ENCODE assay signal across 8 cellular contexts in the genomic region with DNA sequence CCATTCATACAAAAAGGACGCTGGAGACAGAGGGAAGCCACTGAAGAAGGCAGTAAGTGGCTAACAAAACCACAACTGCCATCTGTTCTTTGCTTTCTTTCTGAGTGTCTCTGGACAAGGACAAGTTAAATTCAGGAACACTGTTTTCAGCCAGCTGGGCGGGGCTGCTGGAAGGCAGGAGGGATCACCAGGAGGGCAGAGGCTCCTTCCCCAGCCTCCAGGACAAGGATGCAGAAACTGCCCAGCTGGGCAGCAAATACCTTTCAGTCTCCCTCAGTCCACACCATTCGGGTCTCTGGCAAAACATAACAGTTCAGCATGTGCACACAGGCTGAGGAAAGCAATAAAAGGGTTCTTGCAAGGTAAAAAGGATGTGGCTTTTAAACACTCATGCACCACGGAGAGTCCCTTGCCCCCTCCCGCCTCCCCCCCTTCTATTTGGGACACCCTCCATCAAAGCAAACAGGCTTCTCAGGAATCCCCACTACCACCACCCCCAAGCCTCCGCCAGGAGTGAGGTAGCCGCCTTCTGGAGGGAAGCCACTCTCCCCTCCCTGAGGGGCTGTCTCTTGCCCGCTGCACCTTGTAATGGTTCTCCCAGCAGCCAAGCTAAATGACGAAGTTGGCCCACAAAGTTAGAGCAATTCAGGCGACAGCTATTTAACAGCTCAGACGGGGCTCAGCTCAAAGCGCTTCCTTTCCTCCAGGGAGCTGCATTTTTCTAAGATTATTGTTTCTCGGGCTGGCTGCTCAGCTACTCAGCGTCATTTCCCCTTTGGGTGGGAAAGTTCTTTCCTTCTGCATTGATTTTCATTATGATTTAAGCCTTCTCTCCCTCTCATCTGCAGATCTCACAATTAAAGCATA. TPM values are rescaled to one million over a fixed set of nuclear protein-coding genes. Genes with fewer than 3 reads are reported as not detected.
DNase-seq lines count a peak whose midpoint lies in the region; ATAC-seq and TF ChIP-seq lines count a peak whose summit lies in the region.

No MANE protein-coding gene starts in this region.

- no peak for DNase-seq in GM12864 (ENCODE audit: low read depth)
- peak; percentile 52 for DNase-seq in NCI-H82 treated with DMSO at 0.1 percent for 48 hours (lab: John Stamatoyannopoulos, UW; ENCODE audit: unreplicated experiment)
- peak; percentile 35 to 49 for DNase-seq in activated T-helper 1 cell treated with anti-CD3 and anti-CD28 coated beads, Interleukin-2, amount 50 U/mL, for 16 hours (ENCODE audit: low read depth in 1 of 2, low spot score in 1 of 2)
- DNase-seq in globus pallidus (ENCODE audit: low spot score) = peak; percentile 63
- DNase-seq in retina = peak; percentile 54
- DNase-seq in ureter (ENCODE audit: low spot score) = peak; percentile 67
- DNase-seq in COLO829 (ENCODE audit: low spot score) = no peak

- no peak for TF ChIP-seq CTCF in GM12864 (IDR thresholded peaks at IDR 0.05; ENCODE audit: low read depth, low read length, missing control alignments)

- peak overlapping the region; percentile 81 for H3K4me3 ChIP-seq in GM12864 (ENCODE audit: low read depth, low read length)

- no peak for ATAC-seq in HG02870 (IDR thresholded peaks at IDR 0.05; ENCODE audit: unreplicated experiment)

RNA-seq across cellular contexts. Expression of gene HEG1, which starts 3.8 kb away (rescaled TPM):
- total RNA-seq in ureter = 78.3 TPM

Comparison
In these comparisons a context has a peak if more than half of its experiments do, and no peak if none do; other contexts are left out.
1. DNase-seq: peak in NCI-H82 treated with DMSO at 0.1 percent for 48 hours (single experiment), activated T-helper 1 cell treated with anti-CD3 and anti-CD28 coated beads, Interleukin-2, amount 50 U/mL, for 16 hours (2 of 2), globus pallidus (single experiment), retina (single experiment) and ureter (single experiment); none in GM12864 (single experiment) and COLO829 (single experiment).